In the genomic region with DNA sequence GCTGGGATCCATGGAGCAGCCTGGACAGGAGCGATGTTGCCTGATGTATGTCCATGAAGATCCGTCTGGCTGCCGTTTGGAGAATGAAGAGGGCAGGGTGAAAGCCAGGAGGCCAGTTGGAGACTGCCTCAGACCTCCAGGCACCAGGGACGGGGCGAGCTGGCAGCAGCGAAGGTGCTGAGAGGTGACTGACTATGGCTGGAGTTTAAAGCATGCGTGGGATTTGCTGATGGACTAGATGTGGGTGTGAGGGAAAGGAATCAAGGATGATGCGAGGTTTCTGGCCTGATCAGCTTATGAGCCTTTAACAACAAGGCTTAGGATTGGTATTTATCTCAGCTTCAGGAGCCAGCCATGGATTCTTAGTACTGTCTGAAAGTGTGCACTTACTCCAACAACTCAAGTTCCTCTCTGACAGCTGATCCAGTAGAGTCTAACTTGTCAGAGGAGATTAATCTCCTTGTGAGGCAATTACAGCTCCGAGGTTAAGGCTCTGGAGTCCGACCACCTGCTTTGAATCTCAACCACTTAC, we compare ENCODE assay signal across 15 cellular contexts. TPM values are rescaled to one million over a fixed set of nuclear protein-coding genes. Genes with fewer than 3 reads are reported as not detected.
DNase-seq lines count a peak whose midpoint lies in the region; ATAC-seq and TF ChIP-seq lines count a peak whose summit lies in the region.
"Had no signal": no experiment of that assay in that cellular context is flagged by ENCODE, and none has a peak within 500 bp of the region (broad histone marks: within the 10 kb centered on the region; RNA-seq: fewer than 3 reads in every experiment).

No MANE protein-coding gene starts in this region.

- H3K27ac Mint-ChIP-seq in activated CD4-positive, alpha-beta memory T cell treated with anti-CD3 and anti-CD28 coated beads for 36 hours: peak overlapping the region; percentile 56
- H3K27ac Mint-ChIP-seq in activated CD4-positive, alpha-beta memory T cell treated with anti-CD3 and anti-CD28 coated beads, Interleukin-2, amount 10 ng/mL, durations not matched to agents 7 days and 5 days: no peak overlapping the region
- peak overlapping the region; percentile 22 for H3K27ac Mint-ChIP-seq in Calu3 (ENCODE audit: unreplicated experiment)
- peak overlapping the region; percentile 32 for H3K27ac Mint-ChIP-seq in activated T-helper 17 cell treated with anti-CD3 and anti-CD28 coated beads, Interleukin-2, amount 50 U/mL, for 72 hours
- H3K27ac Mint-ChIP-seq in neural crest cell (ENCODE audit: unreplicated experiment): no peak overlapping the region

- in situ Hi-C loops in brain microvascular endothelial cell (cut with HindIII; ENCODE audit: low pct_ligation_motif_present, low sequenced_read_pairs): no loop called here

- TF ChIP-seq CTCF in Calu3 (IDR thresholded peaks at IDR 0.05; ENCODE audit: unreplicated experiment) (no peak), neural crest cell (conservative IDR thresholded peaks at IDR 0.05) (no peak), brain microvascular endothelial cell (IDR thresholded peaks at IDR 0.05; ENCODE audit: low read depth, low read length, missing control alignments) (no peak), colonic mucosa (IDR thresholded peaks at IDR 0.05) (no peak)

- peaks cover 76% of the 10 kb centered on the region for H3K36me3 Mint-ChIP-seq in activated CD4-positive, alpha-beta memory T cell treated with anti-CD3 and anti-CD28 coated beads for 36 hours
- peaks cover 96% of the 10 kb centered on the region for H3K36me3 Mint-ChIP-seq in activated CD4-positive, alpha-beta memory T cell treated with anti-CD3 and anti-CD28 coated beads, Interleukin-2, amount 10 ng/mL, durations not matched to agents 7 days and 5 days (ENCODE audit: low read depth)
- H3K36me3 Mint-ChIP-seq in Calu3 (ENCODE audit: insufficient read depth, unreplicated experiment) (peaks cover 75% of the 10 kb centered on the region), neural crest cell (ENCODE audit: low read depth) (peaks cover 40% of the 10 kb centered on the region)
- H3K36me3 Mint-ChIP-seq in activated T-helper 17 cell treated with anti-CD3 and anti-CD28 coated beads, Interleukin-2, amount 50 U/mL, for 72 hours (ENCODE audit: low read depth): peaks cover 100% of the 10 kb centered on the region

- H3K9me3 ChIP-seq in colonic mucosa: no peaks in the 10 kb centered on the region
- H3K9me3 ChIP-seq: BLaER1 treated with 17β-estradiol and CSF1 and Interleukin-3, amounts not matched to agents 10 nM and 100 nM had no signal

- H3K36me3 ChIP-seq in brain microvascular endothelial cell (replicated peaks) (peaks cover 95% of the 10 kb centered on the region), colonic mucosa (peaks cover 58% of the 10 kb centered on the region)

- no peaks in the 10 kb centered on the region for H3K9me3 Mint-ChIP-seq in activated CD4-positive, alpha-beta memory T cell treated with anti-CD3 and anti-CD28 coated beads for 36 hours
- no peaks in the 10 kb centered on the region for H3K9me3 Mint-ChIP-seq in activated CD4-positive, alpha-beta memory T cell treated with anti-CD3 and anti-CD28 coated beads, Interleukin-2, amount 10 ng/mL, durations not matched to agents 7 days and 5 days
- H3K9me3 Mint-ChIP-seq in Calu3 (ENCODE audit: low read depth, unreplicated experiment) (no peaks in the 10 kb centered on the region), neural crest cell (no peaks in the 10 kb centered on the region)
- no peaks in the 10 kb centered on the region for H3K9me3 Mint-ChIP-seq in activated T-helper 17 cell treated with anti-CD3 and anti-CD28 coated beads, Interleukin-2, amount 50 U/mL, for 72 hours

- POLR2A ChIA-PET in activated CD4-positive, alpha-beta memory T cell treated with anti-CD3 and anti-CD28 coated beads for 36 hours (lab: Charles Lee): no interaction called here
- POLR2A ChIA-PET in activated CD4-positive, alpha-beta memory T cell treated with anti-CD3 and anti-CD28 coated beads, Interleukin-2, amount 10 ng/mL, durations not matched to agents 7 days and 5 days (lab: Charles Lee): no interaction called here

- H3K4me3 Mint-ChIP-seq in activated CD4-positive, alpha-beta memory T cell treated with anti-CD3 and anti-CD28 coated beads for 36 hours: no peak overlapping the region
- H3K4me3 Mint-ChIP-seq in activated CD4-positive, alpha-beta memory T cell treated with anti-CD3 and anti-CD28 coated beads, Interleukin-2, amount 10 ng/mL, durations not matched to agents 7 days and 5 days: no peak overlapping the region
- H3K4me3 Mint-ChIP-seq in Calu3 (ENCODE audit: low read depth, unreplicated experiment) (no peak overlapping the region), neural crest cell (peak overlapping the region; percentile 51)
- no peak overlapping the region for H3K4me3 Mint-ChIP-seq in activated T-helper 17 cell treated with anti-CD3 and anti-CD28 coated beads, Interleukin-2, amount 50 U/mL, for 72 hours

- BruUV-seq in Calu3 (replicated peaks; lab: Mats Ljungman, UMichigan): no TSS peak

- no peaks in the 10 kb centered on the region for H3K27me3 Mint-ChIP-seq in activated CD4-positive, alpha-beta memory T cell treated with anti-CD3 and anti-CD28 coated beads for 36 hours
- H3K27me3 Mint-ChIP-seq in activated CD4-positive, alpha-beta memory T cell treated with anti-CD3 and anti-CD28 coated beads, Interleukin-2, amount 10 ng/mL, durations not matched to agents 7 days and 5 days: no peaks in the 10 kb centered on the region
- H3K27me3 Mint-ChIP-seq in Calu3 (ENCODE audit: unreplicated experiment) (no peaks in the 10 kb centered on the region), neural crest cell (ENCODE audit: low read depth) (no peaks in the 10 kb centered on the region)
- no peaks in the 10 kb centered on the region for H3K27me3 Mint-ChIP-seq in activated T-helper 17 cell treated with anti-CD3 and anti-CD28 coated beads, Interleukin-2, amount 50 U/mL, for 72 hours

- no peak for ATAC-seq in activated T-helper 17 cell treated with anti-CD3 and anti-CD28 coated beads, Interleukin-2, amount 50 U/mL, for 72 hours (replicated peaks)
- ATAC-seq in esophagus mucosa: no peak

- peaks cover 3% of the 10 kb centered on the region for H3K4me1 Mint-ChIP-seq in activated CD4-positive, alpha-beta memory T cell treated with anti-CD3 and anti-CD28 coated beads for 36 hours (ENCODE audit: low read depth)
- H3K4me1 Mint-ChIP-seq in activated CD4-positive, alpha-beta memory T cell treated with anti-CD3 and anti-CD28 coated beads, Interleukin-2, amount 10 ng/mL, durations not matched to agents 7 days and 5 days: no peaks in the 10 kb centered on the region
- no peaks in the 10 kb centered on the region for H3K4me1 Mint-ChIP-seq in Calu3 (ENCODE audit: low read depth, unreplicated experiment)
- H3K4me1 Mint-ChIP-seq in activated T-helper 17 cell treated with anti-CD3 and anti-CD28 coated beads, Interleukin-2, amount 50 U/mL, for 72 hours: no peaks in the 10 kb centered on the region
- H3K4me1 Mint-ChIP-seq in neural crest cell: no peaks in the 10 kb centered on the region

- intact Hi-C loops in activated CD4-positive, alpha-beta memory T cell treated with anti-CD3 and anti-CD28 coated beads for 36 hours (cut with micrococcal nuclease): no loop called here
- intact Hi-C loops in Calu3 (cut with micrococcal nuclease; ENCODE audit: unreplicated experiment) (no loop called here), colonic mucosa (cut with DNase I) (no loop called here)

- H3K27me3 ChIP-seq in brain microvascular endothelial cell (replicated peaks): no peaks in the 10 kb centered on the region
- H3K27me3 ChIP-seq in colonic mucosa: no peaks in the 10 kb centered on the region
- H3K27me3 ChIP-seq: BLaER1 treated with 17β-estradiol and CSF1 and Interleukin-3, amounts not matched to agents 10 nM and 100 nM had no signal

- no peak for DNase-seq in activated CD4-positive, alpha-beta memory T cell treated with anti-CD3 and anti-CD28 coated beads for 36 hours
- DNase-seq in activated CD4-positive, alpha-beta memory T cell treated with anti-CD3 and anti-CD28 coated beads, Interleukin-2, amount 10 ng/mL, durations not matched to agents 7 days and 5 days: no peak
- DNase-seq in Calu3 (no peak), neural crest cell (ENCODE audit: low read depth, low spot score) (no peak), brain microvascular endothelial cell (no peak), colonic mucosa (no peak)
- DNase-seq: 8988T, NCI-H1436 treated with DMSO at 0.1 percent for 48 hours, NCI-H2081 treated with DMSO at 0.1 percent for 48 hours, NCI-H2227 treated with DMSO at 0.1 percent for 48 hours, NCI-H526 treated with DMSO at 0.1 percent for 48 hours, PC-9 had no signal

- H3K4me3 ChIP-seq in brain microvascular endothelial cell (ENCODE audit: low read depth, low read length) (no peak overlapping the region), colonic mucosa (no peak overlapping the region)
- H3K4me3 ChIP-seq: BLaER1 treated with 17β-estradiol and CSF1 and Interleukin-3, amounts not matched to agents 10 nM and 100 nM; PC-9 had no signal

- CTCF ChIA-PET in activated CD4-positive, alpha-beta memory T cell treated with anti-CD3 and anti-CD28 coated beads for 36 hours (lab: Charles Lee): no interaction called here
- CTCF ChIA-PET in activated CD4-positive, alpha-beta memory T cell treated with anti-CD3 and anti-CD28 coated beads, Interleukin-2, amount 10 ng/mL, durations not matched to agents 7 days and 5 days (lab: Charles Lee): interaction anchor here (1.6 kb wide), 1 partner anchor 83 kb away, joined by 4 read pairs; no protein-coding TSS in a partner anchor
- CTCF ChIA-PET in Calu3 (lab: Charles Lee): no interaction called here

- H3K27ac ChIP-seq in brain microvascular endothelial cell (no peak overlapping the region), colonic mucosa (no peak overlapping the region)
- H3K27ac ChIP-seq: PC-9 had no signal

- H3K4me1 ChIP-seq in colonic mucosa: no peaks in the 10 kb centered on the region

- no peak overlapping the region for H3K9ac ChIP-seq in colonic mucosa (ENCODE audit: low read depth in 2 of 2, low read length in 2 of 2)
- H3K9ac ChIP-seq: BLaER1 treated with 17β-estradiol and CSF1 and Interleukin-3, amounts not matched to agents 10 nM and 100 nM had no signal

RNA-seq across cellular contexts. Expression of a gene that starts 49.4 kb away (rescaled TPM):
- 100 to 1,000 TPM; 242 to 245 TPM for total RNA-seq in activated CD4-positive, alpha-beta memory T cell treated with anti-CD3 and anti-CD28 coated beads for 36 hours
- 100 to 1,000 TPM; 223 to 241 TPM for total RNA-seq in activated CD4-positive, alpha-beta memory T cell treated with anti-CD3 and anti-CD28 coated beads, Interleukin-2, amount 10 ng/mL, durations not matched to agents 7 days and 5 days
- 510 and 529 TPM in 2 replicates for total RNA-seq in Calu3 (2022)
- 100 to 1,000 TPM; 319 to 383 TPM for total RNA-seq in activated T-helper 17 cell treated with anti-CD3 and anti-CD28 coated beads, Interleukin-2, amount 50 U/mL, for 72 hours
- total RNA-seq in neural crest cell: 518 and 528 TPM in 2 replicates
- 100 to 1,000 TPM; 345 to 359 TPM for total RNA-seq in colonic mucosa
- 250 TPM for total RNA-seq in esophagus mucosa

Comparison
In these comparisons a context has a peak if more than half of its experiments do, and no peak if none do; other contexts are left out.
1. H3K27ac Mint-ChIP-seq: peak in activated CD4-positive, alpha-beta memory T cell treated with anti-CD3 and anti-CD28 coated beads for 36 hours (single experiment), Calu3 (single experiment) and activated T-helper 17 cell treated with anti-CD3 and anti-CD28 coated beads, Interleukin-2, amount 50 U/mL, for 72 hours (single experiment); none in activated CD4-positive, alpha-beta memory T cell treated with anti-CD3 and anti-CD28 coated beads, Interleukin-2, amount 10 ng/mL, durations not matched to agents 7 days and 5 days (single experiment) and neural crest cell (single experiment).